13 cellular contexts compared by ENCODE assay signal in genomic region chr17:40556198-40556661, GRCh38. TPM values are rescaled to one million over a fixed set of nuclear protein-coding genes. Genes with fewer than 3 reads are reported as not detected.
DNase-seq lines count a peak whose midpoint lies in the region; ATAC-seq and TF ChIP-seq lines count a peak whose summit lies in the region.
"Had no signal": no experiment of that assay in that cellular context is flagged by ENCODE, and none has a peak within 500 bp of the region (broad histone marks: within the 10 kb centered on the region; RNA-seq: fewer than 3 reads in every experiment).

No MANE protein-coding gene starts in this region.

- in situ Hi-C loops in transverse colon (cut with MboI; ENCODE audit: low pct_ligation_motif_present in 1 of 4, low pct_unique_long_range_greater_than_20kb in 1 of 4, low sequenced_read_pairs in 3 of 4), result no loop called here

- H3K9me3 Mint-ChIP-seq in activated T-helper 2 cell treated with anti-CD3 and anti-CD28 coated beads, Interferon-gamma antibody, Interleukin-2, Interleukin-4, amounts not matched to agents 10 μg/mL and 5 μg/mL and 100 μg/mL, durations not matched to agents 14 hours and 24 hours and 36 hours, result no peaks in the 10 kb centered on the region

- H3K4me1 ChIP-seq in heart left ventricle, result peaks cover 15 to 95% (median 76%) of the 10 kb centered on the region in 12 donors
- peaks cover 17 to 32% of the 10 kb centered on the region in 2 donors for H3K4me1 ChIP-seq in mucosa of rectum (ENCODE audit: control insufficient read depth in 2 of 2, insufficient read depth in 2 of 2, low read length in 2 of 2)
- H3K4me1 ChIP-seq in transverse colon, result peaks cover 25 to 54% (median 34%) of the 10 kb centered on the region in 4 donors

- peak overlapping the region in 3 of 12 donors; percentile 5 to 38 (median 12) for H3K4me3 ChIP-seq in heart left ventricle
- no peak overlapping the region for H3K4me3 ChIP-seq in mucosa of rectum (ENCODE audit: low read length in 2 of 2)
- H3K4me3 ChIP-seq in transverse colon, result no peak overlapping the region

- TF ChIP-seq POLR2A in heart left ventricle (IDR thresholded peaks at IDR 0.05), result no peak
- TF ChIP-seq POLR2A in transverse colon (IDR thresholded peaks at IDR 0.05), result no peak

- peaks cover 76% of the 10 kb centered on the region for H3K4me1 Mint-ChIP-seq in activated T-helper 2 cell treated with anti-CD3 and anti-CD28 coated beads, Interferon-gamma antibody, Interleukin-2, Interleukin-4, amounts not matched to agents 10 μg/mL and 5 μg/mL and 100 μg/mL, durations not matched to agents 14 hours and 24 hours and 36 hours (ENCODE audit: low read depth)

- no peak overlapping the region for H3K4me3 Mint-ChIP-seq in activated T-helper 2 cell treated with anti-CD3 and anti-CD28 coated beads, Interferon-gamma antibody, Interleukin-2, Interleukin-4, amounts not matched to agents 10 μg/mL and 5 μg/mL and 100 μg/mL, durations not matched to agents 14 hours and 24 hours and 36 hours (ENCODE audit: low read depth)

- ATAC-seq in heart left ventricle (no peak), GM18498 (IDR thresholded peaks at IDR 0.05; ENCODE audit: unreplicated experiment) (no peak)

- no peaks in the 10 kb centered on the region for H3K36me3 ChIP-seq in heart left ventricle
- H3K36me3 ChIP-seq in mucosa of rectum (ENCODE audit: control insufficient read depth in 2 of 2, insufficient read depth in 2 of 2, low read length in 2 of 2), result no peaks in the 10 kb centered on the region
- H3K36me3 ChIP-seq in transverse colon, result no peaks in the 10 kb centered on the region
- H3K36me3 ChIP-seq: BE2C had no signal

- H3K9me3 ChIP-seq in heart left ventricle (no peaks in the 10 kb centered on the region), mucosa of rectum (ENCODE audit: control insufficient read depth in 2 of 2, low read length in 2 of 2) (no peaks in the 10 kb centered on the region), transverse colon (no peaks in the 10 kb centered on the region)
- H3K9me3 ChIP-seq: BE2C had no signal

- no peaks in the 10 kb centered on the region for H3K27me3 Mint-ChIP-seq in activated T-helper 2 cell treated with anti-CD3 and anti-CD28 coated beads, Interferon-gamma antibody, Interleukin-2, Interleukin-4, amounts not matched to agents 10 μg/mL and 5 μg/mL and 100 μg/mL, durations not matched to agents 14 hours and 24 hours and 36 hours (ENCODE audit: low read depth)

- intact Hi-C loops in heart left ventricle (cut with DNase I), result loop anchor here in 3 of 10 donors (2.0 to 5.0 kb wide), 4 partner anchors 13 to 194 kb away; partner anchors contain the start of genes GJD3 (in 1 of the 3) and IGFBP4 (in 1 of the 3)
- intact Hi-C loops in cardiac septum (cut with DNase I), result no loop called here
- intact Hi-C loops in activated T-helper 2 cell treated with anti-CD3 and anti-CD28 coated beads, Interferon-gamma antibody, Interleukin-2, Interleukin-4, amounts not matched to agents 10 μg/mL and 5 μg/mL and 100 μg/mL, durations not matched to agents 14 hours and 24 hours and 36 hours (cut with micrococcal nuclease), result no loop called here
- intact Hi-C loops in transverse colon (cut with DNase I; ENCODE audit: low total_unique reads), result no loop called here

- no peak for DNase-seq in heart left ventricle
- no peak for DNase-seq in cardiac septum (ENCODE audit: low spot score)
- DNase-seq in activated T-helper 2 cell treated with anti-CD3 and anti-CD28 coated beads, Interferon-gamma antibody, Interleukin-2, Interleukin-4, amounts not matched to agents 10 μg/mL and 5 μg/mL and 100 μg/mL, durations not matched to agents 14 hours and 24 hours and 36 hours (ENCODE audit: low spot score), result no peak
- no peak for DNase-seq in transverse colon
- DNase-seq in NCI-H446 treated with DMSO at 0.1 percent for 48 hours (lab: John Stamatoyannopoulos, UW), result no peak
- DNase-seq in cerebellum (ENCODE audit: low spot score), result no peak
- DNase-seq: GF-D8, Karpas-422, midbrain had no signal

- no peak overlapping the region for H3K9ac ChIP-seq in mucosa of rectum (ENCODE audit: low read depth in 1 of 2, low read length in 2 of 2)

- H3K27ac ChIP-seq in heart left ventricle (peak overlapping the region; percentile 5 to 92 (median 76)), mucosa of rectum (ENCODE audit: low read depth in 2 of 2, low read length in 2 of 2) (peak overlapping the region; percentile 6 to 52), transverse colon (peak overlapping the region; percentile 46 to 55 (median 50))

- no peak for TF ChIP-seq EP300 in transverse colon (IDR thresholded peaks at IDR 0.05; ENCODE audit: low read depth)

- 89 to 100% (median 97%) methylated on average over 1 of the region's 1 CpG for WGBS in heart left ventricle, 4 donors
- WGBS in transverse colon (ENCODE audit: low coverage in 1 of 2), 2 donors, result 91 to 100% methylated on average over 1 of the region's 1 CpG

- peak overlapping the region; percentile 68 for H3K27ac Mint-ChIP-seq in activated T-helper 2 cell treated with anti-CD3 and anti-CD28 coated beads, Interferon-gamma antibody, Interleukin-2, Interleukin-4, amounts not matched to agents 10 μg/mL and 5 μg/mL and 100 μg/mL, durations not matched to agents 14 hours and 24 hours and 36 hours

- H3K27me3 ChIP-seq in heart left ventricle (peaks cover 0 to 7% (median 0%) of the 10 kb centered on the region in 9 donors), mucosa of rectum (ENCODE audit: control insufficient read depth in 2 of 2, insufficient read depth in 2 of 2, low read length in 2 of 2) (no peaks in the 10 kb centered on the region), transverse colon (no peaks in the 10 kb centered on the region)
- H3K27me3 ChIP-seq: BE2C had no signal

- peaks cover 96% of the 10 kb centered on the region for H3K36me3 Mint-ChIP-seq in activated T-helper 2 cell treated with anti-CD3 and anti-CD28 coated beads, Interferon-gamma antibody, Interleukin-2, Interleukin-4, amounts not matched to agents 10 μg/mL and 5 μg/mL and 100 μg/mL, durations not matched to agents 14 hours and 24 hours and 36 hours (ENCODE audit: low read depth)

- no peak for TF ChIP-seq CTCF in heart left ventricle (IDR thresholded peaks at IDR 0.05)
- no peak for TF ChIP-seq CTCF in transverse colon (IDR thresholded peaks at IDR 0.05)

RNA-seq across cellular contexts. Expression of gene CCR7, which starts 9.0 kb away (rescaled TPM):
- total RNA-seq in heart left ventricle (1 to 10 TPM in 1 of 9 donors, under 1 TPM in 5, not detected in 3; 0.09 to 2.2 (median 0.23) TPM), cardiac septum (0.32 TPM), transverse colon (1 to 10 TPM in 2 of 4 donors, under 1 TPM in 1, not detected in 1; 0.14 to 5.4 (median 4.9) TPM), cerebellum (not detected)
- under 1 TPM; 0.15 to 0.35 TPM for polyA plus RNA-seq in heart left ventricle
- total RNA-seq in activated T-helper 2 cell treated with anti-CD3 and anti-CD28 coated beads, Interferon-gamma antibody, Interleukin-2, Interleukin-4, amounts not matched to agents 10 μg/mL and 5 μg/mL and 100 μg/mL, durations not matched to agents 14 hours and 24 hours and 36 hours, result 367 and 374 TPM in 2 replicates

RNA-seq across cellular contexts. Expression of gene TNS4, which starts 54.8 kb away (rescaled TPM):
- total RNA-seq in heart left ventricle, result under 1 TPM in 2 of 9 donors, not detected in 7; 0.16 to 0.91 TPM
- polyA plus RNA-seq in heart left ventricle, result not detected
- not detected for total RNA-seq in cardiac septum
- total RNA-seq in activated T-helper 2 cell treated with anti-CD3 and anti-CD28 coated beads, Interferon-gamma antibody, Interleukin-2, Interleukin-4, amounts not matched to agents 10 μg/mL and 5 μg/mL and 100 μg/mL, durations not matched to agents 14 hours and 24 hours and 36 hours, result 8.7 and 9.0 TPM in 2 replicates
- 1 to 10 TPM in 3 of 4 donors, not detected in 1; 1.2 to 4.2 (median 2.5) TPM for total RNA-seq in transverse colon
- total RNA-seq in cerebellum, result not detected
- total RNA-seq: dermis microvascular lymphatic vessel endothelial cell had no signal

Comparison
In these comparisons a context has a peak if more than half of its experiments do, and no peak if none do; other contexts are left out.
1. RNA of gene CCR7, which starts 9.0 kb away (total RNA-seq): 367 to 374 TPM in activated T-helper 2 cell treated with anti-CD3 and anti-CD28 coated beads, Interferon-gamma antibody, Interleukin-2, Interleukin-4, amounts not matched to agents 10 μg/mL and 5 μg/mL and 100 μg/mL, durations not matched to agents 14 hours and 24 hours and 36 hours; 0.14 to 5.4 TPM in transverse colon, 0.32 TPM in cardiac septum (single experiment), 0.09 to 2.2 TPM in heart left ventricle and not detected in cerebellum (single experiment); every median in the first group is over 10 times any median in the second.
2. Peak in every context shown above with its lines, with median percentiles within 50 percentile points of each other: H3K27ac ChIP-seq.